Comparison of ENCODE assay signal across 18 cellular contexts in genomic region chr17:64345691-64346376, GRCh38. TPM values are rescaled to one million over a fixed set of nuclear protein-coding genes. Genes with fewer than 3 reads are reported as not detected.
DNase-seq lines count a peak whose midpoint lies in the region; ATAC-seq and TF ChIP-seq lines count a peak whose summit lies in the region.
"Had no signal": no experiment of that assay in that cellular context is flagged by ENCODE, and none has a peak within 500 bp of the region (broad histone marks: within the 10 kb centered on the region; RNA-seq: fewer than 3 reads in every experiment).

No MANE protein-coding gene starts in this region.

- H3K4me3 Mint-ChIP-seq in activated naive CD4-positive, alpha-beta T cell treated with anti-CD3 and anti-CD28 coated beads, Interleukin-2, amount 50 U/mL, for 24 hours, result no peak overlapping the region
- H3K4me3 Mint-ChIP-seq: activated naive CD4-positive, alpha-beta T cell treated with anti-CD3 and anti-CD28 coated beads for 36 hours; memory B cell had no signal

- H3K4me1 ChIP-seq in RWPE2 (ENCODE audit: insufficient read depth, poor library complexity, severe bottlenecking) (no peaks in the 10 kb centered on the region), upper lobe of right lung (peaks cover 67% of the 10 kb centered on the region), BE2C (no peaks in the 10 kb centered on the region)

- H3K36me3 Mint-ChIP-seq in activated naive CD4-positive, alpha-beta T cell treated with anti-CD3 and anti-CD28 coated beads, Interleukin-2, amount 50 U/mL, for 24 hours, result no peaks in the 10 kb centered on the region
- H3K36me3 Mint-ChIP-seq in activated naive CD4-positive, alpha-beta T cell treated with anti-CD3 and anti-CD28 coated beads, Interleukin-2, amount 50 U/mL, for 72 hours, result no peaks in the 10 kb centered on the region

- H3K9me3 ChIP-seq in RWPE2 (ENCODE audit: severe bottlenecking) (no peaks in the 10 kb centered on the region), upper lobe of right lung (no peaks in the 10 kb centered on the region), BE2C (no peaks in the 10 kb centered on the region)
- H3K9me3 ChIP-seq: tibial nerve had no signal

- H3K27me3 Mint-ChIP-seq in activated naive CD4-positive, alpha-beta T cell treated with anti-CD3 and anti-CD28 coated beads, Interleukin-2, amount 50 U/mL, for 24 hours, result no peaks in the 10 kb centered on the region
- H3K27me3 Mint-ChIP-seq: memory B cell had no signal

- no peaks in the 10 kb centered on the region for H3K36me3 ChIP-seq in RWPE2 (ENCODE audit: low read depth)
- H3K36me3 ChIP-seq in upper lobe of right lung, result peaks cover 21% of the 10 kb centered on the region
- no peaks in the 10 kb centered on the region for H3K36me3 ChIP-seq in BE2C
- H3K36me3 ChIP-seq: tibial nerve had no signal

- no peaks in the 10 kb centered on the region for H3K9me3 Mint-ChIP-seq in activated naive CD4-positive, alpha-beta T cell treated with anti-CD3 and anti-CD28 coated beads, Interleukin-2, amount 50 U/mL, for 24 hours
- no peaks in the 10 kb centered on the region for H3K9me3 Mint-ChIP-seq in activated naive CD4-positive, alpha-beta T cell treated with anti-CD3 and anti-CD28 coated beads, Interleukin-2, amount 50 U/mL, for 72 hours
- H3K9me3 Mint-ChIP-seq: activated naive CD4-positive, alpha-beta T cell treated with anti-CD3 and anti-CD28 coated beads for 36 hours; memory B cell had no signal

- DNase-seq in activated naive CD4-positive, alpha-beta T cell treated with anti-CD3 and anti-CD28 coated beads, Interleukin-2, amount 50 U/mL, for 72 hours (ENCODE audit: low spot score in 2 of 2), result no peak
- DNase-seq in RWPE2 (ENCODE audit: low spot score) (peak; percentile 45), left ventricle myocardium superior (peak; percentile 45), upper lobe of right lung (peak; percentile 66), BE2C (no peak)
- DNase-seq: activated naive CD4-positive, alpha-beta T cell treated with anti-CD3 and anti-CD28 coated beads for 36 hours; DMS153; effector CD8-positive, alpha-beta T cell; OCI-M1; retina; stimulated activated CD4-positive, alpha-beta T cell treated with anti-CD3 and anti-CD28 coated beads, Interleukin-4, amount 100 ng/mL, for 1 hour had no signal

- H3K4me1 Mint-ChIP-seq in activated naive CD4-positive, alpha-beta T cell treated with anti-CD3 and anti-CD28 coated beads, Interleukin-2, amount 50 U/mL, for 24 hours, result peaks cover 60% of the 10 kb centered on the region
- H3K4me1 Mint-ChIP-seq: memory B cell had no signal

- H3K27me3 ChIP-seq in RWPE2 (ENCODE audit: insufficient read depth, poor library complexity, severe bottlenecking) (no peaks in the 10 kb centered on the region), upper lobe of right lung (no peaks in the 10 kb centered on the region), BE2C (no peaks in the 10 kb centered on the region)
- H3K27me3 ChIP-seq: tibial nerve had no signal

- no peak overlapping the region for H3K27ac ChIP-seq in RWPE2 (ENCODE audit: poor library complexity, severe bottlenecking)
- peak overlapping the region; percentile 72 for H3K27ac ChIP-seq in upper lobe of right lung

- intact Hi-C loops in left ventricle myocardium superior (cut with micrococcal nuclease), result no loop called here
- intact Hi-C loops in upper lobe of right lung (cut with DNase I), result no loop called here

- no peak for ATAC-seq in activated naive CD4-positive, alpha-beta T cell treated with anti-CD3 and anti-CD28 coated beads, Interleukin-2, amount 50 U/mL, for 72 hours
- no peak for ATAC-seq in RWPE2 (ENCODE audit: low read depth)
- peak; percentile 52 for ATAC-seq in left ventricle myocardium superior
- peak; percentile 11 for ATAC-seq in upper lobe of right lung
- no peak for ATAC-seq in GM21367 (IDR thresholded peaks at IDR 0.05; ENCODE audit: unreplicated experiment)
- no peak for ATAC-seq in HG03025 (IDR thresholded peaks at IDR 0.05; ENCODE audit: low FRiP score, unreplicated experiment)
- ATAC-seq: activated CD4-positive, CD25-positive, alpha-beta regulatory T cell treated with anti-CD3 and anti-CD28 coated beads, Interleukin-2, amount 50 U/mL, for 24 hours had no signal

- H3K4me3 ChIP-seq in RWPE2 (ENCODE audit: severe bottlenecking) (no peak overlapping the region), upper lobe of right lung (no peak overlapping the region), BE2C (ENCODE audit: low read depth, low read length) (no peak overlapping the region)
- H3K4me3 ChIP-seq: tibial nerve had no signal

- H3K27ac Mint-ChIP-seq in activated naive CD4-positive, alpha-beta T cell treated with anti-CD3 and anti-CD28 coated beads, Interleukin-2, amount 50 U/mL, for 24 hours, result peak overlapping the region; percentile 30
- H3K27ac Mint-ChIP-seq in activated naive CD4-positive, alpha-beta T cell treated with anti-CD3 and anti-CD28 coated beads, Interleukin-2, amount 50 U/mL, for 72 hours, result no peak overlapping the region
- H3K27ac Mint-ChIP-seq: activated naive CD4-positive, alpha-beta T cell treated with anti-CD3 and anti-CD28 coated beads for 36 hours; memory B cell had no signal

- TF ChIP-seq CTCF in RWPE2 (IDR thresholded peaks at IDR 0.05; ENCODE audit: poor library complexity, severe bottlenecking) (no peak), upper lobe of right lung (IDR thresholded peaks at IDR 0.05) (no peak), BE2C (IDR thresholded peaks at IDR 0.05; ENCODE audit: low read depth, low read length) (no peak)

RNA-seq across cellular contexts. Expression of gene PECAM1, which starts 44.8 kb away (rescaled TPM):
- total RNA-seq in activated naive CD4-positive, alpha-beta T cell treated with anti-CD3 and anti-CD28 coated beads, Interleukin-2, amount 50 U/mL, for 72 hours, result 10 to 100 TPM in 1 of 2 donors, 1 to 10 TPM in 1; 6.3 to 21.5 TPM
- total RNA-seq in left ventricle myocardium superior (112 TPM), upper lobe of right lung (631 TPM)
- 1.0 TPM for polyA plus RNA-seq in BE2C (2012; ENCODE audit: insufficient read depth, insufficient read length, low read depth)
- polyA plus RNA-seq: neural cell had no signal

Comparison
In these comparisons a context has a peak if more than half of its experiments do, and no peak if none do; other contexts are left out.
1. ATAC-seq: peak in left ventricle myocardium superior (single experiment) and upper lobe of right lung (single experiment); none in activated naive CD4-positive, alpha-beta T cell treated with anti-CD3 and anti-CD28 coated beads, Interleukin-2, amount 50 U/mL, for 72 hours (0 of 2), RWPE2 (single experiment), GM21367 (single experiment) and HG03025 (single experiment).
2. DNase-seq: peak in RWPE2 (single experiment), left ventricle myocardium superior (single experiment) and upper lobe of right lung (single experiment); none in activated naive CD4-positive, alpha-beta T cell treated with anti-CD3 and anti-CD28 coated beads, Interleukin-2, amount 50 U/mL, for 72 hours (0 of 2) and BE2C (single experiment).